8 cellular contexts compared by ENCODE assay signal in genomic region chr10:35090162-35090954, GRCh38.
A peak's percentile ranks its signal among the peaks of the same experiment; 100 is the strongest.
DNase-seq lines count a peak whose midpoint lies in the region; ATAC-seq and TF ChIP-seq lines count a peak whose summit lies in the region.

CUL2 (minus strand) TSS chr10:35090341; CDS start chr10:35071317, 19,024 bp downstream.

- no peaks in the 10 kb centered on the region for H3K27me3 ChIP-seq in mucosa of rectum (ENCODE audit: control insufficient read depth in 2 of 2, insufficient read depth in 2 of 2, low read length in 2 of 2)

- TF ChIP-seq EP300 in Ishikawa (IDR thresholded peaks at IDR 0.05; ENCODE audit: borderline replicate concordance): peak; percentile 49; the same call in 1 of the 2 replicates

- peak within 1 kb of the TSS; percentile 80 to 81 for H3K9ac ChIP-seq in mucosa of rectum (ENCODE audit: low read depth in 1 of 2, low read length in 2 of 2)

- H3K36me3 ChIP-seq in mucosa of rectum (ENCODE audit: control insufficient read depth in 2 of 2, insufficient read depth in 2 of 2, low read length in 2 of 2): no peaks in the 10 kb centered on the region

- ATAC-seq in GM21619 (IDR thresholded peaks at IDR 0.05; ENCODE audit: unreplicated experiment): peak; percentile 92

- H3K9me3 ChIP-seq in mucosa of rectum (ENCODE audit: control insufficient read depth in 2 of 2, low read length in 2 of 2): no peaks in the 10 kb centered on the region

- TF ChIP-seq RAD21 in Ishikawa (IDR thresholded peaks at IDR 0.05; ENCODE audit: low read depth): no peak

- peaks cover 9 to 10% of the 10 kb centered on the region in 2 donors for H3K4me1 ChIP-seq in mucosa of rectum (ENCODE audit: control insufficient read depth in 2 of 2, insufficient read depth in 2 of 2, low read length in 2 of 2)

- TF ChIP-seq POLR2A in erythroblast (IDR thresholded peaks at IDR 0.05; ENCODE audit: low read length): peak; percentile 50

- H3K4me3 ChIP-seq in mucosa of rectum (ENCODE audit: low read length in 2 of 2): peak within 1 kb of the TSS; percentile 84 to 93

- DNase-seq in DMS153 (lab: John Stamatoyannopoulos, UW) (peak; percentile 15), OCI-M2 (lab: John Stamatoyannopoulos, UW; ENCODE audit: unreplicated experiment) (peak; percentile 24), erythroblast (lab: John Stamatoyannopoulos, UW) (peak; percentile 97)
- peak; percentile 93 for DNase-seq in activated T-cell treated with anti-CD3 and anti-CD28 coated beads, Interleukin-2, amount 50 U/mL, for 1 hour
- DNase-seq in stimulated activated CD8-positive, alpha-beta memory T cell treated with anti-CD3 and anti-CD28 coated beads, Interleukin-4, amount 100 ng/mL, for 4 hours (ENCODE audit: low read depth in 2 of 2, low spot score in 1 of 2): peak; percentile 86

- peak within 1 kb of the TSS; percentile 93 to 94 for H3K27ac ChIP-seq in mucosa of rectum (ENCODE audit: low read depth in 2 of 2, low read length in 2 of 2)

TF ChIP-seq in Ishikawa, 13 proteins besides CTCF, POLR2A, EP300 and RAD21:
- peak; percentile 89 for TF ChIP-seq YY1 (IDR thresholded peaks at IDR 0.05; ENCODE audit: low read depth)
- no peak for TF ChIP-seq REST (IDR thresholded peaks at IDR 0.05; ENCODE audit: low read depth)
- peak; percentile 99 for TF ChIP-seq CEBPB (IDR thresholded peaks at IDR 0.05)
- no peak for TF ChIP-seq USF1 (IDR thresholded peaks at IDR 0.05)
- peak; percentile 76 for TF ChIP-seq MAX (IDR thresholded peaks at IDR 0.05)
- TF ChIP-seq TCF12 (IDR thresholded peaks at IDR 0.05; ENCODE audit: low read depth): 0 out of 2 replicates have a peak, but pooled peaks have one; percentile 26
- TF ChIP-seq TAF1 (IDR thresholded peaks at IDR 0.05; ENCODE audit: low read depth): peak; percentile 80
TF ChIP-seq in Ishikawa: peak in this region for 5.

Comparison
In these comparisons a context has a peak if more than half of its experiments do, and no peak if none do; other contexts are left out.
1. Peak in every context shown above with its lines: DNase-seq, ATAC-seq, H3K4me3 ChIP-seq and H3K27ac ChIP-seq.
2. DNase-seq: peak in every context shown above with its lines; median percentile 97 in erythroblast; 93 in activated T-cell treated with anti-CD3 and anti-CD28 coated beads, Interleukin-2, amount 50 U/mL, for 1 hour; 86 in stimulated activated CD8-positive, alpha-beta memory T cell treated with anti-CD3 and anti-CD28 coated beads, Interleukin-4, amount 100 ng/mL, for 4 hours; 24 in OCI-M2; 15 in DMS153.